10 cellular contexts compared by ENCODE assay signal in genomic region chr9:3398232-3398648, GRCh38.
DNase-seq lines count a peak whose midpoint lies in the region; ATAC-seq, FAIRE-seq and TF ChIP-seq lines count a peak whose summit lies in the region.
"Had no signal": no experiment of that assay in that cellular context is flagged by ENCODE, and none has a peak within 500 bp of the region (broad histone marks: within the 10 kb centered on the region; RNA-seq: fewer than 3 reads in every experiment).

No MANE protein-coding gene starts in this region.

- CTCF ChIA-PET in HepG2 (lab: Yijun Ruan, JAX; ENCODE audit: low intra/inter-chr PET ratio, low total read pairs) (no interaction called here), RWPE1 (lab: Yijun Ruan, JAX) (no interaction called here)
- CTCF ChIA-PET in activated CD4-positive, alpha-beta memory T cell treated with anti-CD3 and anti-CD28 coated beads, Interleukin-2, amount 10 ng/mL, durations not matched to agents 7 days and 5 days (lab: Charles Lee) = no interaction called here

- no peak overlapping the region for H3K4me3 Mint-ChIP-seq in activated CD4-positive, alpha-beta memory T cell treated with anti-CD3 and anti-CD28 coated beads, Interleukin-2, amount 10 ng/mL, durations not matched to agents 7 days and 5 days

- H3K36me3 Mint-ChIP-seq in activated CD4-positive, alpha-beta memory T cell treated with anti-CD3 and anti-CD28 coated beads, Interleukin-2, amount 10 ng/mL, durations not matched to agents 7 days and 5 days (ENCODE audit: low read depth) = peaks cover 18% of the 10 kb centered on the region

- no peak for TF ChIP-seq EP300 in HepG2 (IDR thresholded peaks at IDR 0.05; ENCODE audit: low read depth in 2 of 2, low read length in 2 of 2)
- no peak for TF ChIP-seq EP300 in HepG2 (CRISPR knock-in tag; IDR thresholded peaks at IDR 0.05; ENCODE audit: borderline replicate concordance)

- H4K20me1 ChIP-seq in HepG2 (ENCODE audit: insufficient read depth, low read length) = no peaks in the 10 kb centered on the region
- no peaks in the 10 kb centered on the region for H4K20me1 ChIP-seq in osteoblast (ENCODE audit: insufficient read depth, low read length)

- no peak for FAIRE-seq in HepG2 (lab: Jason Lieb, UNC)
- FAIRE-seq: K562 had no signal

- H3K27me3 Mint-ChIP-seq in activated CD4-positive, alpha-beta memory T cell treated with anti-CD3 and anti-CD28 coated beads, Interleukin-2, amount 10 ng/mL, durations not matched to agents 7 days and 5 days = no peaks in the 10 kb centered on the region

- POLR2A ChIA-PET in HepG2 (lab: Yijun Ruan, JAX) = no interaction called here
- POLR2A ChIA-PET in activated CD4-positive, alpha-beta memory T cell treated with anti-CD3 and anti-CD28 coated beads, Interleukin-2, amount 10 ng/mL, durations not matched to agents 7 days and 5 days (lab: Charles Lee) = no interaction called here
- POLR2A ChIA-PET in RWPE1 (lab: Yijun Ruan, JAX; ENCODE audit: low non-redundant PET) = no interaction called here

- in situ Hi-C loops in HepG2 (cut with HindIII; ENCODE audit: extremely low pct_ligation_motif_present, low pct_unique_long_range_greater_than_20kb) = no loop called here

- no peak overlapping the region for H3K4me3 ChIP-seq in right lobe of liver
- no peak overlapping the region for H3K4me3 ChIP-seq in HepG2 (replicated peaks in 1 of 3; ENCODE audit: insufficient read depth in 1 of 3, low read depth in 2 of 3, low read length in 3 of 3)
- no peak overlapping the region for H3K4me3 ChIP-seq in osteoblast (ENCODE audit: insufficient read depth, low read length)
- H3K4me3 ChIP-seq: K562 had no signal

- H3K9me3 ChIP-seq in right lobe of liver (no peaks in the 10 kb centered on the region), HepG2 (ENCODE audit: low read length) (no peaks in the 10 kb centered on the region), osteoblast (ENCODE audit: low read depth, low read length) (no peaks in the 10 kb centered on the region)

- H3K27ac Mint-ChIP-seq in activated CD4-positive, alpha-beta memory T cell treated with anti-CD3 and anti-CD28 coated beads, Interleukin-2, amount 10 ng/mL, durations not matched to agents 7 days and 5 days = peak overlapping the region; percentile 2

- no peaks in the 10 kb centered on the region for H3K36me3 ChIP-seq in right lobe of liver
- H3K36me3 ChIP-seq in HepG2 (replicated peaks in 1 of 2; ENCODE audit: control insufficient read depth in 1 of 2, insufficient read depth in 2 of 2, low read length in 2 of 2) = 0 out of 5 replicates have a peak, but pooled peaks cover 0 to 4% of the 10 kb centered on the region in 2 experiments
- H3K36me3 ChIP-seq in osteoblast (ENCODE audit: insufficient read depth, low read length) = no peaks in the 10 kb centered on the region

- no peak overlapping the region for H3K9ac ChIP-seq in HepG2 (ENCODE audit: insufficient read depth, low read depth, low read length)

- no peak for TF ChIP-seq RAD21 in HepG2 (CRISPR knock-in tag; IDR thresholded peaks at IDR 0.05)

- H3K4me2 ChIP-seq in HepG2 (ENCODE audit: low read depth, low read length) (no peak overlapping the region), osteoblast (ENCODE audit: insufficient read depth, low read length) (no peak overlapping the region)

- H3K4me1 ChIP-seq in right lobe of liver (no peaks in the 10 kb centered on the region), HepG2 (ENCODE audit: insufficient read depth, low read length) (no peaks in the 10 kb centered on the region), osteoblast (ENCODE audit: insufficient read depth, low read length) (no peaks in the 10 kb centered on the region)

- intact Hi-C loops in right lobe of liver (cut with DNase I) = no loop called here
- intact Hi-C loops in HepG2 (cut with micrococcal nuclease; ENCODE audit: unreplicated experiment) = no loop called here

- no peak overlapping the region for H3K27ac ChIP-seq in right lobe of liver
- no peak overlapping the region for H3K27ac ChIP-seq in HepG2 (ENCODE audit: extremely low read length, insufficient read depth, low read length)
- no peak overlapping the region for H3K27ac ChIP-seq in osteoblast (ENCODE audit: low read depth, low read length)
- H3K27ac ChIP-seq in RWPE1 = no peak overlapping the region

- H3K4me1 Mint-ChIP-seq in activated CD4-positive, alpha-beta memory T cell treated with anti-CD3 and anti-CD28 coated beads, Interleukin-2, amount 10 ng/mL, durations not matched to agents 7 days and 5 days = peaks cover 9% of the 10 kb centered on the region

- DNase-seq in right lobe of liver (no peak), HepG2 (ENCODE audit: low spot score) (no peak), osteoblast (ENCODE audit: insufficient read length, low spot score, missing footprints) (no peak), NCI-H2171 (lab: John Stamatoyannopoulos, UW) (no peak), NCI-H187 treated with DMSO at 0.1 percent for 48 hours (lab: John Stamatoyannopoulos, UW) (no peak), RWPE1 (ENCODE audit: low spot score) (no peak)
- no peak for DNase-seq in activated CD4-positive, alpha-beta memory T cell treated with anti-CD3 and anti-CD28 coated beads, Interleukin-2, amount 10 ng/mL, durations not matched to agents 7 days and 5 days
- DNase-seq: DMS 273 treated with DMSO at 0.1 percent for 48 hours had no signal

- H3K79me2 ChIP-seq in HepG2 (ENCODE audit: insufficient read depth, low read length) (no peaks in the 10 kb centered on the region), osteoblast (ENCODE audit: insufficient read depth, low read length) (no peaks in the 10 kb centered on the region)

- TF ChIP-seq POLR2A in right lobe of liver (IDR thresholded peaks at IDR 0.05) (no peak), HepG2 (IDR thresholded peaks at IDR 0.05; ENCODE audit: insufficient read depth in 1 of 2, low read depth in 2 of 2, low read length in 2 of 2) (no peak)

- TF ChIP-seq CTCF in right lobe of liver (IDR thresholded peaks at IDR 0.05) (no peak), HepG2 (CRISPR knock-in tag; IDR thresholded peaks at IDR 0.05) (no peak), osteoblast (IDR thresholded peaks at IDR 0.05; ENCODE audit: extremely low read depth, low read depth, low read length) (no peak), RWPE1 (conservative IDR thresholded peaks at IDR 0.05; ENCODE audit: low read depth) (no peak)

- H3K27me3 ChIP-seq in right lobe of liver = no peaks in the 10 kb centered on the region
- no peaks in the 10 kb centered on the region for H3K27me3 ChIP-seq in HepG2 (ENCODE audit: control insufficient read depth in 1 of 2, insufficient read depth in 2 of 2, low read length in 2 of 2)
- no peaks in the 10 kb centered on the region for H3K27me3 ChIP-seq in osteoblast (ENCODE audit: insufficient read depth, low read length)

- no TSS peak for BruUV-seq in HepG2 (replicated peaks; lab: Mats Ljungman, UMichigan)

- no peak overlapping the region for H2AFZ ChIP-seq in HepG2 (ENCODE audit: low read length)
- H2AFZ ChIP-seq in osteoblast (ENCODE audit: low read length) = no peak overlapping the region

- no peaks in the 10 kb centered on the region for H3K9me3 Mint-ChIP-seq in activated CD4-positive, alpha-beta memory T cell treated with anti-CD3 and anti-CD28 coated beads, Interleukin-2, amount 10 ng/mL, durations not matched to agents 7 days and 5 days

- 57% methylated on average over 2 of the region's 2 CpGs for WGBS in right lobe of liver (ENCODE audit: insufficient coverage, low coverage, low lambda C conversion rate, missing lambda C conversion rate)
- 100% methylated on average over 2 of the region's 2 CpGs for WGBS in HepG2 (ENCODE audit: low lambda C conversion rate)

- ATAC-seq in right lobe of liver (peak in 3 of 4 donors; percentile 36 to 42 (median 41)), HepG2 (no peak), HG03135 (IDR thresholded peaks at IDR 0.05; ENCODE audit: unreplicated experiment) (peak; percentile 57)
- ATAC-seq: K562 had no signal

TF ChIP-seq in HepG2, 621 proteins besides CTCF, POLR2A, EP300 and RAD21:
- TF ChIP-seq ZNF570 (CRISPR knock-in tag; IDR thresholded peaks at IDR 0.05; ENCODE audit: borderline replicate concordance) = no peak
- TF ChIP-seq PHF8 (CRISPR knock-in tag; IDR thresholded peaks at IDR 0.05) = no peak
- no peak for TF ChIP-seq FOXO1 (CRISPR knock-in tag; IDR thresholded peaks at IDR 0.05)
